Comparison of ENCODE assay signal across 8 cellular contexts in genomic region chr5:112860929-112861637, GRCh38. TPM values are rescaled to one million over a fixed set of nuclear protein-coding genes. Genes with fewer than 3 reads are reported as not detected.
DNase-seq lines count a peak whose midpoint lies in the region; FAIRE-seq and TF ChIP-seq lines count a peak whose summit lies in the region.

SRP19 (plus strand) TSS chr5:112861287; CDS start chr5:112861377, 90 bp downstream.

- no peak within 1 kb of the TSS for H4K91ac ChIP-seq in neuronal stem cell (ENCODE audit: low read depth, low read length, poor library complexity)

- H2AFZ ChIP-seq in neuronal stem cell (ENCODE audit: low read length): peak within 1 kb of the TSS; percentile 91

- H3K27ac ChIP-seq in neuronal stem cell (replicated peaks; ENCODE audit: low read length): no peak within 1 kb of the TSS

- POLR2A ChIA-PET in HEK293T (lab: Yijun Ruan, JAX): interaction anchor here (0.6 to 2.6 kb wide), 18 partner anchors 9 to 153 kb away, joined by 3 to 24 read pairs (median 4); partner anchors contain the start of genes DCP2 and REEP5

- in situ Hi-C loops in SK-MEL-5 (cut with HindIII; ENCODE audit: low pct_unique_long_range_greater_than_20kb, low sequenced_read_pairs): no loop called here

- no CpG with 5 or more reads among the region's 47 CpGs for WGBS in neuronal stem cell (ENCODE audit: extremely low coverage in 2 of 2, insufficient read length in 2 of 2, insufficient replicate concordance in 1 of 2), 2 donors

- DNase-seq in GM03348 (ENCODE audit: low spot score) (peak; percentile 96), HEK293T (ENCODE audit: extremely low spot score) (peak; percentile 96), MV-4-11 (lab: John Stamatoyannopoulos, UW) (peak; percentile 96), SK-MEL-5 (ENCODE audit: low read depth, low spot score) (peak; percentile 97), frontal cortex (ENCODE audit: low spot score in 2 of 2) (peak; percentile 70 to 94), neuronal stem cell (ENCODE audit: low spot score) (peak; percentile 88)
- DNase-seq in activated naive CD4-positive, alpha-beta T cell treated with Interleukin-2 at 50 U/mL for 16 hours: peak; percentile 92

- H3K4me1 ChIP-seq in neuronal stem cell (ENCODE audit: control insufficient read depth in 2 of 2, insufficient read depth in 1 of 2, low read depth in 1 of 2, low read length in 2 of 2): peaks cover 3 to 11% of the 10 kb centered on the region in 2 donors

- no peak for TF ChIP-seq CTCF in subcutaneous adipose tissue (IDR thresholded peaks at IDR 0.05; ENCODE audit: low read depth)

- H3K4me3 ChIP-seq in neuronal stem cell (ENCODE audit: low read length in 2 of 2): peak within 1 kb of the TSS; percentile 75 to 89

- no peak within 1 kb of the TSS for H2AK5ac ChIP-seq in neuronal stem cell (ENCODE audit: low read depth, low read length)

- no peaks in the 10 kb centered on the region for H3K27me3 ChIP-seq in neuronal stem cell (ENCODE audit: control insufficient read depth in 3 of 3, insufficient read depth in 3 of 3, low read depth in 1 of 3, low read length in 3 of 3)

- H3K4me2 ChIP-seq in neuronal stem cell (ENCODE audit: insufficient read depth, low read length, poor library complexity, severe bottlenecking): peak within 1 kb of the TSS; percentile 51

- H2BK120ac ChIP-seq in neuronal stem cell (ENCODE audit: low read depth, low read length): no peak within 1 kb of the TSS

- H3K4ac ChIP-seq in neuronal stem cell (ENCODE audit: low read length): no peak within 1 kb of the TSS

- no peak within 1 kb of the TSS for H2BK12ac ChIP-seq in neuronal stem cell (ENCODE audit: low read length)

- no peak within 1 kb of the TSS for H2BK5ac ChIP-seq in neuronal stem cell (ENCODE audit: low read length)

- peak within 1 kb of the TSS; percentile 21 for H3K23ac ChIP-seq in neuronal stem cell (ENCODE audit: low read depth, low read length, poor library complexity)

- peak; percentile 75 for FAIRE-seq in frontal cortex (lab: Jason Lieb, UNC)

- H3K18ac ChIP-seq in neuronal stem cell (ENCODE audit: low read length): peak within 1 kb of the TSS; percentile 85

- CTCF ChIA-PET in HEK293T (lab: Yijun Ruan, JAX): interaction anchor here (1.3 kb wide), 1 partner anchor 13 kb away, joined by 14 read pairs; no protein-coding TSS in a partner anchor

- no peak within 1 kb of the TSS for H2BK15ac ChIP-seq in neuronal stem cell (ENCODE audit: low read length)

- H3K9ac ChIP-seq in neuronal stem cell (ENCODE audit: low read depth, low read length, poor library complexity): peak within 1 kb of the TSS; percentile 92

- no peak within 1 kb of the TSS for H4K8ac ChIP-seq in neuronal stem cell (ENCODE audit: low read depth, low read length)

- no peak within 1 kb of the TSS for H3K14ac ChIP-seq in neuronal stem cell (ENCODE audit: low read length)

- H3K79me1 ChIP-seq in neuronal stem cell (ENCODE audit: low read depth, low read length): no peaks in the 10 kb centered on the region

- no peaks in the 10 kb centered on the region for H3K9me3 ChIP-seq in neuronal stem cell (replicated peaks in 1 of 2; ENCODE audit: control insufficient read depth in 2 of 2, insufficient read depth in 1 of 2, low read depth in 1 of 2, low read length in 2 of 2)

- H3K36me3 ChIP-seq in neuronal stem cell (replicated peaks in 1 of 2; ENCODE audit: control insufficient read depth in 2 of 2, insufficient read depth in 2 of 2, low read length in 2 of 2): peaks cover 4 to 38% of the 10 kb centered on the region in 2 donors

TF ChIP-seq in HEK293T, 16 proteins besides CTCF, POLR2A, EP300 and RAD21:
- no peak for TF ChIP-seq FOXM1 (IDR thresholded peaks at IDR 0.05; ENCODE audit: borderline replicate concordance)
- TF ChIP-seq ZNF384 (IDR thresholded peaks at IDR 0.05): no peak
- no peak for TF ChIP-seq BHLHE40 (IDR thresholded peaks at IDR 0.05; ENCODE audit: borderline replicate concordance)
- no peak for TF ChIP-seq FOXA1 (IDR thresholded peaks at IDR 0.05)
- no peak for TF ChIP-seq TARDBP (IDR thresholded peaks at IDR 0.05)
- TF ChIP-seq FOXK2 (IDR thresholded peaks at IDR 0.05): no peak
- no peak for TF ChIP-seq HDGF (IDR thresholded peaks at IDR 0.05; ENCODE audit: borderline replicate concordance)
- TF ChIP-seq SP1 (IDR thresholded peaks at IDR 0.05): peak; percentile 39; the same call in 1 of the 2 replicates
- peak; percentile 99 for TF ChIP-seq PKNOX1 (IDR thresholded peaks at IDR 0.05)
- no peak for TF ChIP-seq SUZ12 (IDR thresholded peaks at IDR 0.05)
- TF ChIP-seq L3MBTL2 (conservative IDR thresholded peaks at IDR 0.05): peak; percentile 100
- no peak for TF ChIP-seq CTBP1 (IDR thresholded peaks at IDR 0.05; ENCODE audit: borderline replicate concordance)
- TF ChIP-seq ELF4 (IDR thresholded peaks at IDR 0.05): peak; percentile 42; the same call in 1 of the 2 replicates
- peak; percentile 78 for TF ChIP-seq NFRKB (IDR thresholded peaks at IDR 0.05)

RNA-seq across cellular contexts. Expression of gene SRP19, which starts in this region (rescaled TPM):
- 96.7 and 108 TPM in 2 replicates for total RNA-seq in SK-MEL-5 (2014; rRNA removed; shearing (Covaris generic))
- 55.4 and 57.3 TPM in 2 replicates for polyA plus RNA-seq in SK-MEL-5 (2015; cell fraction: cytosol; rRNA removed)
- 51.7 and 101 TPM in 2 replicates for polyA plus RNA-seq in SK-MEL-5 (2015; cell fraction: nucleus; rRNA removed)
- total RNA-seq in frontal cortex (39.1 TPM), subcutaneous adipose tissue (100 to 1,000 TPM in 1 of 4 donors, 10 to 100 TPM in 3; 31.9 to 153 (median 55.0) TPM)
- 85.6 TPM for polyA plus RNA-seq in neuronal stem cell (2013, experiment 1 of 2)
- 89.0 TPM for polyA plus RNA-seq in neuronal stem cell (2013, experiment 2 of 2)
